Comparison of ENCODE assay signal across 1 cellular context in genomic region chr22:28562324-28562723, GRCh38.
TF ChIP-seq lines count a peak whose summit lies in the region.

No MANE protein-coding gene starts in this region.

TF ChIP-seq in GM12878, 131 proteins besides CTCF, POLR2A, EP300 and RAD21 (continued from another document):
- TF ChIP-seq PRDM15 (CRISPR knock-in tag; IDR thresholded peaks at IDR 0.05) (no peak), LARP7 (IDR thresholded peaks at IDR 0.05) (no peak), MEF2B (IDR thresholded peaks at IDR 0.05; ENCODE audit: partially characterized antibody, poor library complexity, severe bottlenecking) (no peak), RCOR1 (conservative IDR thresholded peaks at IDR 0.05; ENCODE audit: low read depth, low read length) (no peak), BCL3 (IDR thresholded peaks at IDR 0.05; ENCODE audit: borderline replicate concordance, insufficient read depth, low read depth, low read length, poor library complexity, severe bottlenecking) (no peak), SREBF1 (IDR thresholded peaks at IDR 0.05; ENCODE audit: low read length) (no peak), E2F4 (IDR thresholded peaks at IDR 0.05; ENCODE audit: low read depth, low read length) (no peak), ZNF592 (IDR thresholded peaks at IDR 0.05) (no peak), PAX5 (IDR thresholded peaks at IDR 0.05; ENCODE audit: borderline replicate concordance, low read depth, low read length) (no peak)
TF ChIP-seq in GM12878: peak in this region for 0.
